In the genomic region with DNA sequence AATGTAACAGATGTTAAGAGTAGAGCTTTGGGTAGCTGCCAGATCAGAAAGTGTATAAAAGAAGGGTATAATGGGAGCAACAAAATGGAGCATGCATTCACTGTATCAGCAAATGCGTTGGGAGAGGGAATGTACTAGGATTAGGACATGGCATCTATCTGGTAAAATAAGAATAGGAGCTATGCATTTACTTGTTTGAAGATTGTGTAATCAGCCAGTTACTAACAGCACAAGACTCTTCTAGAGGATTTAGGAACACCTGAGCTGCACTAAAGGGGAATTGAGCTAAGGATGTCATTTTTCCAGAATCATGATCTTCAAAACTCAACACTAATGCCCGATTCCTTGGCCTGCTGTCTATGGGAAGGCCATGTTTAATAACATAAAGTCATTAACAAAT, we compare ENCODE assay signal across 15 cellular contexts.
A peak's percentile ranks its signal among the peaks of the same experiment; 100 is the strongest.
DNase-seq lines count a peak whose midpoint lies in the region; ATAC-seq and TF ChIP-seq lines count a peak whose summit lies in the region.
"Had no signal": no experiment of that assay in that cellular context is flagged by ENCODE, and none has a peak within 500 bp of the region (broad histone marks: within the 10 kb centered on the region; RNA-seq: fewer than 3 reads in every experiment).

No MANE protein-coding gene starts in this region.

- H3K27me3 ChIP-seq in foreskin keratinocyte, result no peaks in the 10 kb centered on the region
- H3K27me3 ChIP-seq: BE2C had no signal

- TF ChIP-seq CTCF in foreskin keratinocyte (conservative IDR thresholded peaks at IDR 0.05) (no peak), omental fat pad (IDR thresholded peaks at IDR 0.05) (no peak)

- DNase-seq in DMS 273 treated with DMSO at 0.1 percent for 48 hours (lab: John Stamatoyannopoulos, UW) (peak; percentile 72), LHCN-M2 (ENCODE audit: low read depth) (peak; percentile 28), NCI-H524 treated with DMSO at 0.1 percent for 48 hours (lab: John Stamatoyannopoulos, UW) (peak; percentile 17), foreskin keratinocyte (peak; percentile 21 to 48), omental fat pad (ENCODE audit: low spot score) (no peak)
- DNase-seq: BE2C; CD4-positive, alpha-beta memory T cell; DND-41; GDM1; HCEC 1CT; HFFc6 had no signal

- peaks cover 6% of the 10 kb centered on the region for H3K4me1 ChIP-seq in foreskin keratinocyte
- H3K4me1 ChIP-seq: A549 had no signal

- ATAC-seq in foreskin keratinocyte (no peak), GM18498 (IDR thresholded peaks at IDR 0.05; ENCODE audit: unreplicated experiment) (no peak), HG03571 (IDR thresholded peaks at IDR 0.05; ENCODE audit: unreplicated experiment) (no peak), omental fat pad (ENCODE audit: low FRiP score) (no peak)
- ATAC-seq: A549 had no signal

- no peak overlapping the region for H3K27ac ChIP-seq in foreskin keratinocyte
- H3K27ac ChIP-seq: A549, C4-2B had no signal
